Comparison of ENCODE assay signal across 1 cellular context in the genomic region with DNA sequence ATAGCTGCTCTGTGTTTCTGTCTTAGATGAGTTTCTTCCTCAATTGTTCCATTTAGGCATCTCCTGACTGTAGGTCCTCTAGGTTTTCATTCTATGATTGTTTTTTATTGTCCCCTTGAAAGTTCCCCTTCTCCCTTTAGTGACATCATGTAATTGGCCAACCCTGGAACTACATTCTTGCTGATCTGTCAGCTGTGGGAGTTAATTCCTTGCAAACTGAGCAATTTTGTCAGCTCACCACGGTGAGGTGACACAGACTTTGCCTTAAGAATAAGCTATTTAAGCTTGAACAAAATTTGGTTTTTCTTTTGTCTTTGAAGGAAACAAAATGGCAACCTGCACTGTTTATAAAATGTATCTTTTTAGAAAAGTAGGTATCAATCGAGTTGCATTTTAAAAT.
TF ChIP-seq lines count a peak whose summit lies in the region.

No MANE protein-coding gene starts in this region.

TF ChIP-seq in HepG2, 621 proteins besides CTCF, POLR2A, EP300 and RAD21 (continued from another document):
- TF ChIP-seq, protein P1, sequence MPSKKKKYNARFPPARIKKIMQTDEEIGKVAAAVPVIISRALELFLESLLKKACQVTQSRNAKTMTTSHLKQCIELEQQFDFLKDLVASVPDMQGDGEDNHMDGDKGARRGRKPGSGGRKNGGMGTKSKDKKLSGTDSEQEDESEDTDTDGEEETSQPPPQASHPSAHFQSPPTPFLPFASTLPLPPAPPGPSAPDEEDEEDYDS (CRISPR knock-in tag; IDR thresholded peaks at IDR 0.05), result no peak
- TF ChIP-seq MTA3 (CRISPR knock-in tag; IDR thresholded peaks at IDR 0.05) (no peak), ZNF329 (CRISPR knock-in tag; IDR thresholded peaks at IDR 0.05; ENCODE audit: low read depth) (no peak), AGO1 (IDR thresholded peaks at IDR 0.05; ENCODE audit: low read depth, low read length, poor library complexity, severe bottlenecking) (no peak), ZFP90 (CRISPR knock-in tag; IDR thresholded peaks at IDR 0.05; ENCODE audit: borderline replicate concordance) (no peak), PHF5A (CRISPR knock-in tag; IDR thresholded peaks at IDR 0.05; ENCODE audit: low read depth, unreplicated experiment) (no peak), NCOR1 (IDR thresholded peaks at IDR 0.05; ENCODE audit: borderline replicate concordance, low read length) (no peak)
- TF ChIP-seq, protein P2, sequence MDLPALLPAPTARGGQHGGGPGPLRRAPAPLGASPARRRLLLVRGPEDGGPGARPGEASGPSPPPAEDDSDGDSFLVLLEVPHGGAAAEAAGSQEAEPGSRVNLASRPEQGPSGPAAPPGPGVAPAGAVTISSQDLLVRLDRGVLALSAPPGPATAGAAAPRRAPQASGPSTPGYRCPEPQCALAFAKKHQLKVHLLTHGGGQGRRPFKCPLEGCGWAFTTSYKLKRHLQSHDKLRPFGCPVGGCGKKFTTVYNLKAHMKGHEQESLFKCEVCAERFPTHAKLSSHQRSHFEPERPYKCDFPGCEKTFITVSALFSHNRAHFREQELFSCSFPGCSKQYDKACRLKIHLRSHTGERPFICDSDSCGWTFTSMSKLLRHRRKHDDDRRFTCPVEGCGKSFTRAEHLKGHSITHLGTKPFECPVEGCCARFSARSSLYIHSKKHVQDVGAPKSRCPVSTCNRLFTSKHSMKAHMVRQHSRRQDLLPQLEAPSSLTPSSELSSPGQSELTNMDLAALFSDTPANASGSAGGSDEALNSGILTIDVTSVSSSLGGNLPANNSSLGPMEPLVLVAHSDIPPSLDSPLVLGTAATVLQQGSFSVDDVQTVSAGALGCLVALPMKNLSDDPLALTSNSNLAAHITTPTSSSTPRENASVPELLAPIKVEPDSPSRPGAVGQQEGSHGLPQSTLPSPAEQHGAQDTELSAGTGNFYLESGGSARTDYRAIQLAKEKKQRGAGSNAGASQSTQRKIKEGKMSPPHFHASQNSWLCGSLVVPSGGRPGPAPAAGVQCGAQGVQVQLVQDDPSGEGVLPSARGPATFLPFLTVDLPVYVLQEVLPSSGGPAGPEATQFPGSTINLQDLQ (CRISPR knock-in tag; IDR thresholded peaks at IDR 0.05), result no peak
- TF ChIP-seq, protein P3, sequence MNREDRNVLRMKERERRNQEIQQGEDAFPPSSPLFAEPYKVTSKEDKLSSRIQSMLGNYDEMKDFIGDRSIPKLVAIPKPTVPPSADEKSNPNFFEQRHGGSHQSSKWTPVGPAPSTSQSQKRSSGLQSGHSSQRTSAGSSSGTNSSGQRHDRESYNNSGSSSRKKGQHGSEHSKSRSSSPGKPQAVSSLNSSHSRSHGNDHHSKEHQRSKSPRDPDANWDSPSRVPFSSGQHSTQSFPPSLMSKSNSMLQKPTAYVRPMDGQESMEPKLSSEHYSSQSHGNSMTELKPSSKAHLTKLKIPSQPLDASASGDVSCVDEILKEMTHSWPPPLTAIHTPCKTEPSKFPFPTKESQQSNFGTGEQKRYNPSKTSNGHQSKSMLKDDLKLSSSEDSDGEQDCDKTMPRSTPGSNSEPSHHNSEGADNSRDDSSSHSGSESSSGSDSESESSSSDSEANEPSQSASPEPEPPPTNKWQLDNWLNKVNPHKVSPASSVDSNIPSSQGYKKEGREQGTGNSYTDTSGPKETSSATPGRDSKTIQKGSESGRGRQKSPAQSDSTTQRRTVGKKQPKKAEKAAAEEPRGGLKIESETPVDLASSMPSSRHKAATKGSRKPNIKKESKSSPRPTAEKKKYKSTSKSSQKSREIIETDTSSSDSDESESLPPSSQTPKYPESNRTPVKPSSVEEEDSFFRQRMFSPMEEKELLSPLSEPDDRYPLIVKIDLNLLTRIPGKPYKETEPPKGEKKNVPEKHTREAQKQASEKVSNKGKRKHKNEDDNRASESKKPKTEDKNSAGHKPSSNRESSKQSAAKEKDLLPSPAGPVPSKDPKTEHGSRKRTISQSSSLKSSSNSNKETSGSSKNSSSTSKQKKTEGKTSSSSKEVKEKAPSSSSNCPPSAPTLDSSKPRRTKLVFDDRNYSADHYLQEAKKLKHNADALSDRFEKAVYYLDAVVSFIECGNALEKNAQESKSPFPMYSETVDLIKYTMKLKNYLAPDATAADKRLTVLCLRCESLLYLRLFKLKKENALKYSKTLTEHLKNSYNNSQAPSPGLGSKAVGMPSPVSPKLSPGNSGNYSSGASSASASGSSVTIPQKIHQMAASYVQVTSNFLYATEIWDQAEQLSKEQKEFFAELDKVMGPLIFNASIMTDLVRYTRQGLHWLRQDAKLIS (CRISPR knock-in tag; IDR thresholded peaks at IDR 0.05), result no peak
- TF ChIP-seq, protein P4, sequence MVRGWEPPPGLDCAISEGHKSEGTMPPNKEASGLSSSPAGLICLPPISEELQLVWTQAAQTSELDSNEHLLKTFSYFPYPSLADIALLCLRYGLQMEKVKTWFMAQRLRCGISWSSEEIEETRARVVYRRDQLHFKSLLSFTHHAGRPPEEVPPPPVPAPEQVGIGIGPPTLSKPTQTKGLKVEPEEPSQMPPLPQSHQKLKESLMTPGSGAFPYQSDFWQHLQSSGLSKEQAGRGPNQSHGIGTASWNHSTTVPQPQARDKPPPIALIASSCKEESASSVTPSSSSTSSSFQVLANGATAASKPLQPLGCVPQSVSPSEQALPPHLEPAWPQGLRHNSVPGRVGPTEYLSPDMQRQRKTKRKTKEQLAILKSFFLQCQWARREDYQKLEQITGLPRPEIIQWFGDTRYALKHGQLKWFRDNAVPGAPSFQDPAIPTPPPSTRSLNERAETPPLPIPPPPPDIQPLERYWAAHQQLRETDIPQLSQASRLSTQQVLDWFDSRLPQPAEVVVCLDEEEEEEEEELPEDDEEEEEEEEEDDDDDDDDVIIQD (CRISPR knock-in tag; IDR thresholded peaks at IDR 0.05; ENCODE audit: low read depth), result no peak
TF ChIP-seq in HepG2: peak in this region for 0.
